Comparison of ENCODE assay signal across 8 cellular contexts in genomic region chr10:123007558-123008378, GRCh38. TPM values are rescaled to one million over a fixed set of nuclear protein-coding genes. Genes with fewer than 3 reads are reported as not detected.
DNase-seq lines count a peak whose midpoint lies in the region; ATAC-seq and TF ChIP-seq lines count a peak whose summit lies in the region.

No MANE protein-coding gene starts in this region.

- H3K27me3 ChIP-seq in HAP-1 (ENCODE audit: low read depth) = no peaks in the 10 kb centered on the region

- H3K4me1 ChIP-seq in HAP-1 = peaks cover 9% of the 10 kb centered on the region

- H3K27ac Mint-ChIP-seq in WTC11 = peak overlapping the region; percentile 39
- H3K27ac Mint-ChIP-seq in dendritic cell treated with granulocyte-macrophage colony-stimulating factor and Interleukin-4, amounts not matched to agents 40 ng/mL and 50 ng/mL, for 4 days = peak overlapping the region; percentile 99

- intact Hi-C loops in dendritic cell treated with granulocyte-macrophage colony-stimulating factor and Interleukin-4, amounts not matched to agents 40 ng/mL and 50 ng/mL, for 4 days (cut with micrococcal nuclease) = loop anchor here (1.0 to 2.0 kb wide), 3 partner anchors 27 to 147 kb away; partner anchors contain the start of genes BUB3, C10orf88 and PSTK
- intact Hi-C loops in lower leg skin (cut with DNase I; ENCODE audit: low total_unique reads) = no loop called here

- CTCF ChIA-PET in WTC11 (lab: Charles Lee) = interaction anchor here (0.6 to 1.7 kb wide), 6 partner anchors 8 to 130 kb away, joined by 3 to 4 read pairs (median 4); partner anchors contain the start of gene PSTK

- POLR2A ChIA-PET in WTC11 (lab: Charles Lee) = no interaction called here

- TF ChIP-seq POLR2A in lower leg skin (IDR thresholded peaks at IDR 0.05) = no peak

- peaks cover 9% of the 10 kb centered on the region for H3K36me3 Mint-ChIP-seq in WTC11
- H3K36me3 Mint-ChIP-seq in dendritic cell treated with granulocyte-macrophage colony-stimulating factor and Interleukin-4, amounts not matched to agents 40 ng/mL and 50 ng/mL, for 4 days (ENCODE audit: low read depth) = peaks cover 21% of the 10 kb centered on the region

- DNase-seq in GM03348 (ENCODE audit: low spot score) (peak; percentile 53), HAP-1 (ENCODE audit: low spot score in 2 of 2) (peak; percentile 50 to 68), NAMALWA (ENCODE audit: low spot score) (peak; percentile 86), WTC11 (ENCODE audit: low spot score) (no peak), lower leg skin (ENCODE audit: low spot score in 2 of 2) (peak in 1 of 2 donors; percentile 37), NCI-H1105 treated with DMSO at 0.1 percent for 48 hours (lab: John Stamatoyannopoulos, UW) (no peak)
- DNase-seq in stimulated activated CD8-positive, alpha-beta memory T cell treated with anti-CD3 and anti-CD28 coated beads, Interleukin-12 subunit alpha, Interleukin-12 subunit beta, amount 100 ng/mL, for 1 hour (ENCODE audit: low read depth) = peak; percentile 16

- ATAC-seq in WTC11 = peak; percentile 5; the same call in 1 of the 2 replicates

- H3K9me3 Mint-ChIP-seq in WTC11 = peaks cover 3% of the 10 kb centered on the region; the same call in 1 of the 2 replicates
- H3K9me3 Mint-ChIP-seq in dendritic cell treated with granulocyte-macrophage colony-stimulating factor and Interleukin-4, amounts not matched to agents 40 ng/mL and 50 ng/mL, for 4 days = no peaks in the 10 kb centered on the region

- no peaks in the 10 kb centered on the region; the same call in 1 of the 2 replicates for H3K36me3 ChIP-seq in HAP-1 (replicated peaks)

- H3K4me3 ChIP-seq in HAP-1 (peak overlapping the region; percentile 97), lower leg skin (ENCODE audit: low read depth, poor library complexity, severe bottlenecking) (peak overlapping the region; percentile 96)

- 2% methylated on average over 24 to 32 of the region's 34 CpGs for whole genome bisulfite sequencing in lower leg skin, 2 donors

- H3K4me3 Mint-ChIP-seq in WTC11 = peak overlapping the region; percentile 99
- H3K4me3 Mint-ChIP-seq in dendritic cell treated with granulocyte-macrophage colony-stimulating factor and Interleukin-4, amounts not matched to agents 40 ng/mL and 50 ng/mL, for 4 days = peak overlapping the region; percentile 100

- no peaks in the 10 kb centered on the region for H3K9me3 ChIP-seq in HAP-1

- peaks cover 29% of the 10 kb centered on the region for H3K4me1 Mint-ChIP-seq in WTC11
- peaks cover 32% of the 10 kb centered on the region for H3K4me1 Mint-ChIP-seq in dendritic cell treated with granulocyte-macrophage colony-stimulating factor and Interleukin-4, amounts not matched to agents 40 ng/mL and 50 ng/mL, for 4 days (ENCODE audit: low read depth)

- in situ Hi-C loops in HAP-1 (cut with MboI; ENCODE audit: low sequenced_read_pairs) = no loop called here

- TF ChIP-seq CTCF in WTC11 (IDR thresholded peaks at IDR 0.05) (no peak), lower leg skin (IDR thresholded peaks at IDR 0.05) (no peak)

- peaks cover 37% of the 10 kb centered on the region for H3K27me3 Mint-ChIP-seq in WTC11 (ENCODE audit: low read depth)
- peaks cover 3% of the 10 kb centered on the region for H3K27me3 Mint-ChIP-seq in dendritic cell treated with granulocyte-macrophage colony-stimulating factor and Interleukin-4, amounts not matched to agents 40 ng/mL and 50 ng/mL, for 4 days

TF ChIP-seq in WTC11, 78 proteins besides CTCF, POLR2A, EP300 and RAD21 (continues in another document):
- peak; percentile 45; the same call in 1 of the 2 replicates for TF ChIP-seq USF1 (CRISPR knock-in tag; IDR thresholded peaks at IDR 0.05)
- no peak for TF ChIP-seq TEAD4 (CRISPR knock-in tag; IDR thresholded peaks at IDR 0.05)
- no peak for TF ChIP-seq FOXP1 (CRISPR knock-in tag; IDR thresholded peaks at IDR 0.05; ENCODE audit: borderline replicate concordance)
- TF ChIP-seq ZNF416 (CRISPR knock-in tag; IDR thresholded peaks at IDR 0.05) = no peak
- no peak for TF ChIP-seq ATF3 (CRISPR knock-in tag; conservative IDR thresholded peaks at IDR 0.05)
- TF ChIP-seq E2F4 (CRISPR knock-in tag; IDR thresholded peaks at IDR 0.05; ENCODE audit: borderline replicate concordance, low read depth) = no peak
- TF ChIP-seq USF2 (CRISPR knock-in tag; IDR thresholded peaks at IDR 0.05) = peak; percentile 54
- no peak for TF ChIP-seq ARID4B (CRISPR knock-in tag; IDR thresholded peaks at IDR 0.05; ENCODE audit: borderline replicate concordance)
- TF ChIP-seq NFATC4 (CRISPR knock-in tag; IDR thresholded peaks at IDR 0.05) = no peak
- 0 out of 2 replicates have a peak, but pooled peaks have one; percentile 22 for TF ChIP-seq FOXK1 (CRISPR knock-in tag; IDR thresholded peaks at IDR 0.05)
- TF ChIP-seq MLX (CRISPR knock-in tag; IDR thresholded peaks at IDR 0.05) = no peak
- TF ChIP-seq SP1 (CRISPR knock-in tag; conservative IDR thresholded peaks at IDR 0.05) = no peak
- TF ChIP-seq NR3C1 (CRISPR knock-in tag; conservative IDR thresholded peaks at IDR 0.05; ENCODE audit: low read depth) = no peak

RNA-seq across cellular contexts. Expression of gene IKZF5, which starts 0.8 kb away (rescaled TPM):
- total RNA-seq in WTC11 (2021) = 6.9 to 13.2 TPM (median 7.9 TPM) in 3 replicates
- 10 to 100 TPM in 1 of 4 donors, 1 to 10 TPM in 3; 8.7 to 10.5 (median 9.5) TPM for total RNA-seq in lower leg skin

RNA-seq across cellular contexts. Expression of gene ACADSB, which starts 1.0 kb away (rescaled TPM):
- total RNA-seq in WTC11 (2021) = 14.5 to 18.4 TPM (median 17.4 TPM) in 3 replicates
- total RNA-seq in lower leg skin = 10 to 100 TPM in 3 of 4 donors, 1 to 10 TPM in 1; 8.8 to 20.5 (median 18.1) TPM

RNA-seq across cellular contexts. Expression of gene PSTK, which starts 27.6 kb away (rescaled TPM):
- 4.0 to 6.2 TPM (median 5.6 TPM) in 3 replicates for total RNA-seq in WTC11 (2021)
- 1 to 10 TPM in 3 of 4 donors, under 1 TPM in 1; 0.84 to 5.7 (median 2.2) TPM for total RNA-seq in lower leg skin

RNA-seq across cellular contexts. Expression of gene C10orf88, which starts 53.7 kb away (rescaled TPM):
- total RNA-seq in WTC11 (2021) = 6.4 to 7.7 TPM (median 6.5 TPM) in 3 replicates
- total RNA-seq in lower leg skin = 1 to 10 TPM; 3.3 to 6.3 (median 5.2) TPM

Comparison
In these comparisons a context has a peak if more than half of its experiments do, and no peak if none do; other contexts are left out.
1. DNase-seq: peak in GM03348 (single experiment), HAP-1 (2 of 2), NAMALWA (single experiment) and stimulated activated CD8-positive, alpha-beta memory T cell treated with anti-CD3 and anti-CD28 coated beads, Interleukin-12 subunit alpha, Interleukin-12 subunit beta, amount 100 ng/mL, for 1 hour (single experiment); none in WTC11 (single experiment) and NCI-H1105 treated with DMSO at 0.1 percent for 48 hours (single experiment).